In genomic region chr5:73615947-73616346, GRCh38 we compare ENCODE assay signal across 1 cellular context.
TF ChIP-seq lines count a peak whose summit lies in the region.

No MANE protein-coding gene starts in this region.

TF ChIP-seq in WTC11, 78 proteins besides CTCF, POLR2A, EP300 and RAD21:
- TF ChIP-seq JAZF1 (CRISPR knock-in tag; IDR thresholded peaks at IDR 0.05) (no peak), ZBTB21 (CRISPR knock-in tag; IDR thresholded peaks at IDR 0.05; ENCODE audit: borderline replicate concordance) (no peak), MAX (CRISPR knock-in tag; IDR thresholded peaks at IDR 0.05) (no peak), ZNF263 (CRISPR knock-in tag; IDR thresholded peaks at IDR 0.05; ENCODE audit: low read depth) (no peak), ZNF317 (CRISPR knock-in tag; IDR thresholded peaks at IDR 0.05; ENCODE audit: borderline replicate concordance, low read depth) (no peak), KAT7 (CRISPR knock-in tag; IDR thresholded peaks at IDR 0.05; ENCODE audit: borderline replicate concordance) (no peak), SP1 (CRISPR knock-in tag; conservative IDR thresholded peaks at IDR 0.05) (no peak), ZNF396 (CRISPR knock-in tag; IDR thresholded peaks at IDR 0.05; ENCODE audit: borderline replicate concordance) (no peak), ZNF532 (CRISPR knock-in tag; IDR thresholded peaks at IDR 0.05; ENCODE audit: borderline replicate concordance) (no peak)
